In genomic region chr3:138068579-138069174, GRCh38 we compare ENCODE assay signal across 8 cellular contexts. TPM values are rescaled to one million over a fixed set of nuclear protein-coding genes. Genes with fewer than 3 reads are reported as not detected.
DNase-seq lines count a peak whose midpoint lies in the region; ATAC-seq, FAIRE-seq and TF ChIP-seq lines count a peak whose summit lies in the region.

No MANE protein-coding gene starts in this region.

- H3F3A ChIP-seq in PC-9 (ENCODE audit: insufficient read depth, low read depth) (no peaks in the 10 kb centered on the region), neural progenitor cell (ENCODE audit: low read depth) (no peaks in the 10 kb centered on the region)

- no peaks in the 10 kb centered on the region for H3K36me3 ChIP-seq in PC-9 (ENCODE audit: low read depth)
- peaks cover 4% of the 10 kb centered on the region for H3K36me3 ChIP-seq in neural progenitor cell

- H3K27ac Mint-ChIP-seq in neural progenitor cell = no peak overlapping the region

- no TSS peak for BruUV-seq in PC-9 (replicated peaks; lab: Mats Ljungman, UMichigan)

- H3K79me2 ChIP-seq in PC-9 (ENCODE audit: low read depth) (no peaks in the 10 kb centered on the region), neural progenitor cell (ENCODE audit: low read depth) (no peaks in the 10 kb centered on the region)

- ATAC-seq in GM21423 (IDR thresholded peaks at IDR 0.05; ENCODE audit: unreplicated experiment) = peak; percentile 60
- peak; percentile 74 for ATAC-seq in activated T-cell treated with anti-CD3 and anti-CD28 coated beads, Interleukin-2, amount 50 U/mL, for 4 hours

- no peaks in the 10 kb centered on the region for H3K9me2 ChIP-seq in PC-9 (ENCODE audit: insufficient read depth)

- H4K20me1 ChIP-seq in PC-9 (ENCODE audit: insufficient read depth) (no peaks in the 10 kb centered on the region), neural progenitor cell (ENCODE audit: low read depth) (no peaks in the 10 kb centered on the region)

- TF ChIP-seq CTCF in PC-9 (conservative IDR thresholded peaks at IDR 0.05) (peak; percentile 97), neural progenitor cell (IDR thresholded peaks at IDR 0.05) (peak; percentile 98)

- DNase-seq in DMS79 (lab: John Stamatoyannopoulos, UW) = peak; percentile 44
- peak; percentile 84 for DNase-seq in HTR-8/SVneo (ENCODE audit: insufficient read length, low spot score)
- DNase-seq in PC-9 = peak in 1 of 2 experiments; percentile 72
- peak; percentile 61 for DNase-seq in activated T-cell treated with anti-CD3 and anti-CD28 coated beads, Interleukin-2, amount 50 U/mL, for 4 hours
- peak; percentile 87 for DNase-seq in fibroblast of peridontal ligament (ENCODE audit: extremely low read depth)
- DNase-seq in neural progenitor cell (ENCODE audit: low spot score) = peak; percentile 86
- peak in 46 of 49 donors; percentile 3 to 82 (median 52) for DNase-seq in substantia nigra (lab: John Stamatoyannopoulos, UW)

- no peak overlapping the region for H2AFZ ChIP-seq in PC-9
- H2AFZ ChIP-seq in neural progenitor cell (replicated peaks) = no peak overlapping the region

- H3K36me3 Mint-ChIP-seq in activated T-cell treated with anti-CD3 and anti-CD28 coated beads, Interleukin-2, amount 50 U/mL, for 4 hours (ENCODE audit: insufficient read depth) = no peaks in the 10 kb centered on the region
- peaks cover 20% of the 10 kb centered on the region for H3K36me3 Mint-ChIP-seq in neural progenitor cell

- H3K4me2 ChIP-seq in PC-9 (no peak overlapping the region), neural progenitor cell (no peak overlapping the region)

- H3K4me3 Mint-ChIP-seq in activated T-cell treated with anti-CD3 and anti-CD28 coated beads, Interleukin-2, amount 50 U/mL, for 4 hours = no peak overlapping the region
- no peak overlapping the region for H3K4me3 Mint-ChIP-seq in neural progenitor cell

- H3K9ac ChIP-seq in neural progenitor cell = no peak overlapping the region

- no peaks in the 10 kb centered on the region for H3K27me3 ChIP-seq in PC-9 (ENCODE audit: insufficient read depth, low read depth)
- H3K27me3 ChIP-seq in neural progenitor cell = no peaks in the 10 kb centered on the region

- CTCF ChIA-PET in PC-9 (lab: Charles Lee) = interaction anchor here (1.1 to 1.4 kb wide), 2 partner anchors 29 to 51 kb away, joined by 3 to 7 read pairs; no protein-coding TSS in a partner anchor

- peak; percentile 9 for FAIRE-seq in HTR-8/SVneo (lab: Jason Lieb, UNC)

- no peaks in the 10 kb centered on the region for H3K4me1 ChIP-seq in PC-9 (replicated peaks; ENCODE audit: insufficient read depth)
- peaks cover 7% of the 10 kb centered on the region for H3K4me1 ChIP-seq in neural progenitor cell

- H3K27me3 Mint-ChIP-seq in activated T-cell treated with anti-CD3 and anti-CD28 coated beads, Interleukin-2, amount 50 U/mL, for 4 hours (ENCODE audit: low read depth) = peaks cover 9% of the 10 kb centered on the region
- no peaks in the 10 kb centered on the region for H3K27me3 Mint-ChIP-seq in neural progenitor cell (ENCODE audit: insufficient read depth, low read depth)

- H3K4me3 ChIP-seq in PC-9 (no peak overlapping the region), neural progenitor cell (no peak overlapping the region)

- POLR2A ChIA-PET in PC-9 (lab: Charles Lee; ENCODE audit: unreplicated experiment) = no interaction called here

- H3K4me1 Mint-ChIP-seq in activated T-cell treated with anti-CD3 and anti-CD28 coated beads, Interleukin-2, amount 50 U/mL, for 4 hours (ENCODE audit: low read depth) = peaks cover 2% of the 10 kb centered on the region
- H3K4me1 Mint-ChIP-seq in neural progenitor cell = peaks cover 12% of the 10 kb centered on the region

- no peaks in the 10 kb centered on the region for H3K9me3 ChIP-seq in PC-9 (ENCODE audit: insufficient read depth, low read depth)
- H3K9me3 ChIP-seq in neural progenitor cell (ENCODE audit: low read depth) = no peaks in the 10 kb centered on the region

- H3K9me3 Mint-ChIP-seq in activated T-cell treated with anti-CD3 and anti-CD28 coated beads, Interleukin-2, amount 50 U/mL, for 4 hours = no peaks in the 10 kb centered on the region
- no peaks in the 10 kb centered on the region for H3K9me3 Mint-ChIP-seq in neural progenitor cell

- intact Hi-C loops in PC-9 (cut with micrococcal nuclease; ENCODE audit: unreplicated experiment) = loop anchor here (1.0 to 10.0 kb wide), 5 partner anchors 51 to 854 kb away; partner anchors contain the start of genes DBR1 and NME9

- H3K27ac ChIP-seq in PC-9 = no peak overlapping the region
- H3K27ac ChIP-seq in neural progenitor cell = no peak overlapping the region
- no peak overlapping the region for H3K27ac ChIP-seq in substantia nigra (ENCODE audit: low read depth, low read length, poor library complexity, severe bottlenecking)

RNA-seq across cellular contexts. Expression of gene DZIP1L, which starts 46.7 kb away (rescaled TPM):
- total RNA-seq in PC-9 (2021) (2.3 and 6.1 TPM in 2 replicates), neural progenitor cell (ENCODE audit: low replicate concordance) (10.4 and 38.4 TPM in 2 replicates)
- total RNA-seq in activated T-cell treated with anti-CD3 and anti-CD28 coated beads, Interleukin-2, amount 50 U/mL, for 4 hours = not detected

RNA-seq across cellular contexts. Expression of gene CLDN18, which starts 58.7 kb away (rescaled TPM):
- not detected in 2 replicates for total RNA-seq in PC-9 (2021)
- total RNA-seq in activated T-cell treated with anti-CD3 and anti-CD28 coated beads, Interleukin-2, amount 50 U/mL, for 4 hours = under 1 TPM; 0.08 to 0.18 (median 0.13) TPM
- total RNA-seq in neural progenitor cell (ENCODE audit: low replicate concordance) = not detected in 2 replicates
